8 cellular contexts compared by ENCODE assay signal in the genomic region with DNA sequence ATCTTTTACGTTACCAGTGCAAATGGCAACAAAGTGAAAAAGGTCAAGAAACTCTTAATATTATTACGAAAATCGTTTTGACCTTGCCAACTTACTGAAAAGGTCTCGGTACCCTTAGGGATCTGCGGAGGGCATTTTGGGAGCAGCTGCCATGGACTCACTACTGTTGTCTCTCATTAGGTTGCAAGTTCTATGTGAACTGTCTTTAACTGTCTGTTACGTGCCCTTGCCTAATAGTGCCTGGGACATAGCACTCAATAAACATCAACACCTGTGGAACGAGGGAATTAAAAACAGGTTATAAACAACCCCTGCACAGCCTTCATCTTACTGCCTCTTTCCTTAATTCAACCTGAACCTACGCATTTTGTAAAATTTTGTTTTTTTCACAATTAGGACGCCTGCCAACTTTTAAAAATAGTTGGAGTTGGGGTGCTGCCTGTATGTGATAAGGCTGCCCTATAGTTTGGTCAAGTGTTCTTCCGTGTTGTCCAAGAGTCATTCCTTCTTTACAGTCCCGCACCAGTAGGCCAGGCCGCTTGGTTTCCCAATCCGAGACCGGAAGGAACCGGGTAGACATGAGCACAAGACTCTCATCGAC. TPM values are rescaled to one million over a fixed set of nuclear protein-coding genes. Genes with fewer than 3 reads are reported as not detected.
DNase-seq lines count a peak whose midpoint lies in the region; ATAC-seq and TF ChIP-seq lines count a peak whose summit lies in the region.

No MANE protein-coding gene starts in this region.

- no peaks in the 10 kb centered on the region for H3K4me1 Mint-ChIP-seq in Caco-2 (ENCODE audit: low read depth, unreplicated experiment)

- H3K4me3 ChIP-seq in Caco-2 (ENCODE audit: low read depth, low read length) (peak overlapping the region; percentile 67), mammary epithelial cell (replicated peaks in 1 of 3; ENCODE audit: insufficient read depth in 1 of 3, low read depth in 2 of 3, low read length in 3 of 3) (peak overlapping the region; percentile 69 to 89 (median 89)), lung (peak overlapping the region; percentile 94), uterus (peak overlapping the region; percentile 92 to 96)
- peak overlapping the region; percentile 97 for H3K4me3 ChIP-seq in Jurkat, Clone E6-1 (ENCODE audit: low read length)

- H3K27me3 Mint-ChIP-seq in Caco-2 (ENCODE audit: insufficient read depth, unreplicated experiment) = peaks cover 6% of the 10 kb centered on the region

- H3K27ac Mint-ChIP-seq in Caco-2 (ENCODE audit: unreplicated experiment) = peak overlapping the region; percentile 99

- TF ChIP-seq CTCF in Caco-2 (IDR thresholded peaks at IDR 0.05; ENCODE audit: insufficient read depth in 1 of 2, low read depth in 1 of 2, low read length in 1 of 2, severe bottlenecking in 1 of 2, unreplicated experiment in 1 of 2) = no peak
- TF ChIP-seq CTCF in mammary epithelial cell (conservative IDR thresholded peaks at IDR 0.05 in 1 of 2, IDR thresholded peaks at IDR 0.05 in 1 of 2; ENCODE audit: extremely low read depth in 1 of 2, insufficient read depth in 1 of 2, low read depth in 1 of 2, low read length in 2 of 2) = no peak
- no peak for TF ChIP-seq CTCF in lung (IDR thresholded peaks at IDR 0.05; ENCODE audit: control extremely low read depth, extremely low read depth)
- TF ChIP-seq CTCF in uterus (IDR thresholded peaks at IDR 0.05) = no peak

- no peaks in the 10 kb centered on the region for H3K9me3 Mint-ChIP-seq in Caco-2 (ENCODE audit: unreplicated experiment)

- H3K9me3 ChIP-seq in Caco-2 (no peaks in the 10 kb centered on the region), mammary epithelial cell (replicated peaks; ENCODE audit: insufficient read depth, low read length) (no peaks in the 10 kb centered on the region), lung (ENCODE audit: control insufficient read depth in 2 of 2, insufficient read depth in 1 of 2, low read length in 1 of 2) (no peaks in the 10 kb centered on the region), uterus (no peaks in the 10 kb centered on the region)

- H3K27ac ChIP-seq in mammary epithelial cell (ENCODE audit: insufficient read depth, low read depth, low read length) = peak overlapping the region; percentile 96
- peak overlapping the region; percentile 99 to 100 for H3K27ac ChIP-seq in lung (ENCODE audit: low read depth in 1 of 2, low read length in 1 of 2)
- peak overlapping the region; percentile 99 to 100 for H3K27ac ChIP-seq in uterus

- in situ Hi-C loops in mammary epithelial cell (cut with MboI; ENCODE audit: low sequenced_read_pairs in 2 of 2) = no loop called here

- dilution Hi-C loops in mammary epithelial cell (cut with HindIII; ENCODE audit: low sequenced_read_pairs) = no loop called here

- POLR2A ChIA-PET in Caco-2 (lab: Charles Lee) = interaction anchor here (0.5 to 1.1 kb wide), 6 partner anchors 9 to 581 kb away, joined by 3 to 6 read pairs (median 3); a partner anchor contains a TSS

- H3K27me3 ChIP-seq in Caco-2 (replicated peaks; ENCODE audit: control insufficient read depth, insufficient read depth, low read length) (no peaks in the 10 kb centered on the region), mammary epithelial cell (ENCODE audit: insufficient read depth, low read length) (no peaks in the 10 kb centered on the region), lung (ENCODE audit: control insufficient read depth, insufficient read depth) (no peaks in the 10 kb centered on the region), uterus (no peaks in the 10 kb centered on the region)

- intact Hi-C loops in Caco-2 (cut with micrococcal nuclease; ENCODE audit: unreplicated experiment) (loop anchor here (2.0 to 10.0 kb wide), 2 partner anchors 217 to 419 kb away; a partner anchor contains a TSS), mammary epithelial cell (cut with micrococcal nuclease) (loop anchor here (1.0 kb wide), 2 partner anchors 215 to 421 kb away; a partner anchor contains a TSS), uterus (cut with DNase I; ENCODE audit: low total_unique reads) (loop anchor here (2.0 kb wide), 1 partner anchor 219 kb away; no protein-coding TSS in a partner anchor)

- CTCF ChIA-PET in Caco-2 (lab: Charles Lee) = no interaction called here
- CTCF ChIA-PET in mammary epithelial cell (lab: Charles Lee; ENCODE audit: low non-redundant PET) = interaction anchor here (0.7 kb wide), 1 partner anchor 11 kb away, joined by 3 read pairs; no protein-coding TSS in a partner anchor

- no peaks in the 10 kb centered on the region for H3K36me3 ChIP-seq in Caco-2 (ENCODE audit: control insufficient read depth, insufficient read depth, low read length)
- H3K36me3 ChIP-seq in mammary epithelial cell (ENCODE audit: insufficient read depth, low read length) = no peaks in the 10 kb centered on the region
- H3K36me3 ChIP-seq in lung (ENCODE audit: control insufficient read depth in 2 of 2, insufficient read depth in 2 of 2, low read length in 2 of 2) = no peaks in the 10 kb centered on the region
- no peaks in the 10 kb centered on the region for H3K36me3 ChIP-seq in uterus

- H4K20me1 ChIP-seq in mammary epithelial cell (ENCODE audit: insufficient read depth, low read length) = no peaks in the 10 kb centered on the region

- H3K4me2 ChIP-seq in mammary epithelial cell (ENCODE audit: insufficient read depth, low read depth, low read length) = peak overlapping the region; percentile 81

- peak; percentile 29 for ATAC-seq in GM21515 (IDR thresholded peaks at IDR 0.05; ENCODE audit: unreplicated experiment)
- peak; percentile 34 for ATAC-seq in lung (ENCODE audit: insufficient read depth, low FRiP score)

- peak overlapping the region; percentile 97 for H2AFZ ChIP-seq in mammary epithelial cell (ENCODE audit: low read depth, low read length)

- H3K9ac ChIP-seq in mammary epithelial cell (ENCODE audit: insufficient read depth, low read length) = peak overlapping the region; percentile 99

- H3K4me1 ChIP-seq in Caco-2 (peaks cover 9% of the 10 kb centered on the region; the same call in 1 of the 2 replicates), mammary epithelial cell (ENCODE audit: insufficient read depth, low read length) (peaks cover 14% of the 10 kb centered on the region), lung (ENCODE audit: control insufficient read depth in 2 of 2, insufficient read depth in 2 of 2, low read length in 2 of 2) (peaks cover under 1 to 4% of the 10 kb centered on the region in 2 donors), uterus (no peaks in the 10 kb centered on the region)

- H3K4me3 Mint-ChIP-seq in Caco-2 (ENCODE audit: unreplicated experiment) = peak overlapping the region; percentile 87

- H3K79me2 ChIP-seq in mammary epithelial cell (ENCODE audit: insufficient read depth, low read length) = peaks cover 42% of the 10 kb centered on the region

- no peak for DNase-seq in Caco-2
- DNase-seq in Jurkat, Clone E6-1 (ENCODE audit: low read depth, low spot score) = no peak
- DNase-seq in mammary epithelial cell = no peak
- DNase-seq in lung (ENCODE audit: low spot score) = no peak
- DNase-seq in uterus = no peak
- no peak for DNase-seq in SHP77 (lab: John Stamatoyannopoulos, UW)
- no peak for DNase-seq in NCI-H1436 (lab: John Stamatoyannopoulos, UW)

- TF ChIP-seq POLR2A in uterus (IDR thresholded peaks at IDR 0.05) = no peak

- peaks cover 16% of the 10 kb centered on the region for H3K36me3 Mint-ChIP-seq in Caco-2 (ENCODE audit: insufficient read depth, unreplicated experiment)

- WGBS in mammary epithelial cell (ENCODE audit: low coverage, missing lambda C conversion rate) = 19% methylated on average over 15 of the region's 16 CpGs
- WGBS in lung, 2 donors = 21 to 23% methylated on average over 16 of the region's 16 CpGs

- BruUV-seq in Caco-2 (replicated peaks; lab: Mats Ljungman, UMichigan) = TSS peak; percentile 91
- BruUV-seq in mammary epithelial cell (replicated peaks; lab: Mats Ljungman, UMichigan) = TSS peak; percentile 85

RNA-seq across cellular contexts. Expression of a gene that starts 0.5 kb away (rescaled TPM):
- total RNA-seq in Caco-2 (2022) (81.4 and 95.6 TPM in 2 replicates), mammary epithelial cell (10 to 100 TPM; 62.2 to 71.5 TPM), lung (100 to 1,000 TPM in 1 of 2 donors, 10 to 100 TPM in 1; 51.6 to 337 TPM), uterus (100 to 1,000 TPM in 2 of 4 donors, 10 to 100 TPM in 2; 37.7 to 226 (median 96.5) TPM)
- 44.5 TPM for polyA plus RNA-seq in Jurkat, Clone E6-1 (2012; ENCODE audit: insufficient read depth, insufficient read length)
- polyA plus RNA-seq in mammary epithelial cell (14.8 TPM), lung (10 to 100 TPM; 17.7 to 50.6 TPM)
- polyA minus RNA-seq in mammary epithelial cell = 49.9 TPM
